22 cellular contexts compared by ENCODE assay signal in genomic region chr7:29381206-29382094, GRCh38.
DNase-seq lines count a peak whose midpoint lies in the region; ATAC-seq, FAIRE-seq and TF ChIP-seq lines count a peak whose summit lies in the region.
"Had no signal": no experiment of that assay in that cellular context is flagged by ENCODE, and none has a peak within 500 bp of the region (broad histone marks: within the 10 kb centered on the region; RNA-seq: fewer than 3 reads in every experiment).

No MANE protein-coding gene starts in this region.

- DNase-seq in A172 (ENCODE audit: low spot score) (peak; percentile 32), LNCaP clone FGC (ENCODE audit: low read depth) (peak; percentile 67), astrocyte (ENCODE audit: low read depth) (no peak), kidney tubule cell (ENCODE audit: low spot score) (peak; percentile 19), mesothelial cell of epicardium (ENCODE audit: low spot score in 2 of 2, unreplicated experiment in 2 of 2) (no peak), anterior cingulate cortex (lab: John Stamatoyannopoulos, UW) (no peak)
- DNase-seq: CD4-positive, alpha-beta memory T cell; DMS153; GF-D8; KBM-7; NCI-H1092 treated with DMSO at 0.1 percent for 48 hours; NCI-H1694; NCI-H2227 treated with DMSO at 0.1 percent for 48 hours; NCI-H524 treated with DMSO at 0.1 percent for 48 hours; NK-92 treated with Interleukin-12 subunit alpha and Interleukin-12 subunit beta, amount 100 ng/mL, for 24 hours; Peyer's patch had no signal

- H3K27ac Mint-ChIP-seq in astrocyte (ENCODE audit: unreplicated experiment) (no peak overlapping the region), mesothelial cell of epicardium (no peak overlapping the region)
- H3K27ac Mint-ChIP-seq: CD4-positive, alpha-beta memory T cell had no signal

- no peaks in the 10 kb centered on the region for H3K4me1 ChIP-seq in astrocyte (ENCODE audit: insufficient read depth, low read length)
- H3K4me1 ChIP-seq: A549 had no signal

- H3K4me1 Mint-ChIP-seq in astrocyte (ENCODE audit: low read depth, unreplicated experiment) (peaks cover 1% of the 10 kb centered on the region), mesothelial cell of epicardium (peaks cover 6% of the 10 kb centered on the region)
- H3K4me1 Mint-ChIP-seq: CD4-positive, alpha-beta memory T cell had no signal

- no peaks in the 10 kb centered on the region for H3K36me3 ChIP-seq in astrocyte (ENCODE audit: insufficient read depth, low read length)
- H3K36me3 ChIP-seq: BLaER1, Peyer's patch had no signal

- no peaks in the 10 kb centered on the region for H3K9me3 Mint-ChIP-seq in astrocyte (ENCODE audit: unreplicated experiment)
- H3K9me3 Mint-ChIP-seq in mesothelial cell of epicardium, result no peaks in the 10 kb centered on the region

- H3K27ac ChIP-seq in astrocyte (ENCODE audit: low read depth, low read length), result no peak overlapping the region
- H3K27ac ChIP-seq: A549, BLaER1, Peyer's patch had no signal

- no peak overlapping the region for H2AFZ ChIP-seq in astrocyte (ENCODE audit: low read depth, low read length)

- H3K9ac ChIP-seq in astrocyte (ENCODE audit: low read length), result no peak overlapping the region
- H3K9ac ChIP-seq: BLaER1 had no signal

- no peak overlapping the region for H3K4me3 ChIP-seq in LNCaP clone FGC (ENCODE audit: low read depth, low read length)
- no peak overlapping the region for H3K4me3 ChIP-seq in astrocyte (ENCODE audit: insufficient read depth, low read depth, low read length)
- H3K4me3 ChIP-seq: A549, BLaER1, Peyer's patch had no signal

- H3K36me3 Mint-ChIP-seq in astrocyte (ENCODE audit: low read depth, unreplicated experiment) (no peaks in the 10 kb centered on the region), mesothelial cell of epicardium (no peaks in the 10 kb centered on the region)
- H3K36me3 Mint-ChIP-seq: CD4-positive, alpha-beta memory T cell had no signal

- H3K27me3 Mint-ChIP-seq in astrocyte (ENCODE audit: low read depth, unreplicated experiment) (peaks cover 8% of the 10 kb centered on the region), mesothelial cell of epicardium (ENCODE audit: low read depth) (no peaks in the 10 kb centered on the region)
- H3K27me3 Mint-ChIP-seq: CD4-positive, alpha-beta memory T cell had no signal

- H3K27me3 ChIP-seq in astrocyte (ENCODE audit: insufficient read depth, low read length), result no peaks in the 10 kb centered on the region
- H3K27me3 ChIP-seq: BLaER1, Peyer's patch had no signal

- TF ChIP-seq CTCF in LNCaP clone FGC (IDR thresholded peaks at IDR 0.05; ENCODE audit: control insufficient read depth, extremely low read depth, insufficient read depth) (no peak), astrocyte (IDR thresholded peaks at IDR 0.05; ENCODE audit: insufficient read depth, low read depth, low read length) (no peak), mesothelial cell of epicardium (IDR thresholded peaks at IDR 0.05; ENCODE audit: unreplicated experiment) (no peak)

- ATAC-seq in GM18909 (IDR thresholded peaks at IDR 0.05; ENCODE audit: poor library complexity, unreplicated experiment), result no peak
- ATAC-seq in GM19397 (IDR thresholded peaks at IDR 0.05; ENCODE audit: unreplicated experiment), result no peak
- ATAC-seq: A549 had no signal

- no peak for FAIRE-seq in astrocyte (lab: Jason Lieb, UNC)
- FAIRE-seq: A549, GM19239, H1 had no signal

- no peaks in the 10 kb centered on the region for H3K79me2 ChIP-seq in astrocyte (ENCODE audit: insufficient read depth, low read length)

- H3K9me3 ChIP-seq in astrocyte (ENCODE audit: insufficient read depth, low read depth, low read length), result no peaks in the 10 kb centered on the region
- H3K9me3 ChIP-seq: A549, BLaER1, Peyer's patch had no signal

- no peak overlapping the region for H3K4me2 ChIP-seq in astrocyte (ENCODE audit: low read length)
- H3K4me2 ChIP-seq: A549, BLaER1 had no signal

- H4K20me1 ChIP-seq in astrocyte (ENCODE audit: insufficient read depth, low read length), result no peaks in the 10 kb centered on the region
- H4K20me1 ChIP-seq: BLaER1 had no signal

- peak overlapping the region; percentile 31 for H3K4me3 Mint-ChIP-seq in astrocyte (ENCODE audit: unreplicated experiment)
- no peak overlapping the region for H3K4me3 Mint-ChIP-seq in mesothelial cell of epicardium
- H3K4me3 Mint-ChIP-seq: CD4-positive, alpha-beta memory T cell had no signal

Comparison
In these comparisons a context has a peak if more than half of its experiments do, and no peak if none do; other contexts are left out.
1. DNase-seq: peak in A172 (single experiment), LNCaP clone FGC (single experiment) and kidney tubule cell (single experiment); none in astrocyte (single experiment), mesothelial cell of epicardium (0 of 2) and anterior cingulate cortex (0 of 58).